ENCODE assay signal across 16 cellular contexts in the genomic region with DNA sequence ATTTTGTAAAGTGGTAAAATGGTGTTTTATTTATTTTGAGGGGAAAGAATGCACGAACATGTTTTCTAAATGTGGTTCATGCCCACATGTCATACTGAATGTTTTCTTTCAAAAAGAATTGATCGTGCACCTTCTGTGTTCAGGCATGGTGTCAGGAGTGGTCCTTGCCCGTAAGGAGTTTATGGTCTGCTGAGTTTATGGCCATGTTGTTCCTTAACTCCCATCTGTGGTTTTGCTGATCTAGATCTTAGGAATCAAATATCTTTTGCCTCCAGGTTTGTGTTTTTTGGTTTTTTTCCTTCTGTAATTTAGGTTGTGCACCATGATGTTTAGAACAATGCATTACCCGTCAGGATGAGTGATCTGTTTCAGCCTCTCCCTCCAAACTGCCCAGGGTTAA.
DNase-seq lines count a peak whose midpoint lies in the region; ATAC-seq and TF ChIP-seq lines count a peak whose summit lies in the region.
"Had no signal": no experiment of that assay in that cellular context is flagged by ENCODE, and none has a peak within 500 bp of the region (broad histone marks: within the 10 kb centered on the region; RNA-seq: fewer than 3 reads in every experiment).

No MANE protein-coding gene starts in this region.

- ATAC-seq in HG03039 (IDR thresholded peaks at IDR 0.05; ENCODE audit: unreplicated experiment) (no peak), HG02798 (IDR thresholded peaks at IDR 0.05; ENCODE audit: poor library complexity, unreplicated experiment) (no peak)
- ATAC-seq: A549, GM23338 had no signal

- no peak overlapping the region for H3K27ac Mint-ChIP-seq in type B pancreatic cell
- H3K27ac Mint-ChIP-seq: CD4-positive, alpha-beta T cell; GM23338; HFFc6 had no signal

- peak overlapping the region; percentile 12 for H3K4me3 Mint-ChIP-seq in type B pancreatic cell
- H3K4me3 Mint-ChIP-seq: CD4-positive, alpha-beta T cell; GM23338; HFFc6 had no signal

- H3K9me3 Mint-ChIP-seq in type B pancreatic cell: peaks cover 9% of the 10 kb centered on the region
- H3K9me3 Mint-ChIP-seq: CD4-positive, alpha-beta T cell; GM23338; HFFc6 had no signal

- H3K4me1 Mint-ChIP-seq in type B pancreatic cell (ENCODE audit: unreplicated experiment): peaks cover 26% of the 10 kb centered on the region
- H3K4me1 Mint-ChIP-seq: GM23338 had no signal

- DNase-seq in NCI-H2171 treated with DMSO at 0.1 percent for 48 hours (lab: John Stamatoyannopoulos, UW) (peak; percentile 3), NCI-H2171 (lab: John Stamatoyannopoulos, UW) (no peak), left kidney (ENCODE audit: low read depth, low spot score) (peak; percentile 26), type B pancreatic cell (ENCODE audit: extremely low spot score, unreplicated experiment) (no peak), retina (no peak)
- DNase-seq: AML-193; CD4-positive, alpha-beta T cell; DMS153; DMS79; GDM1; HCEC 1CT; HFFc6 had no signal

- no peak for TF ChIP-seq CTCF in type B pancreatic cell (conservative IDR thresholded peaks at IDR 0.05)

- H3K36me3 Mint-ChIP-seq in type B pancreatic cell: peaks cover 4% of the 10 kb centered on the region

- H3K27me3 Mint-ChIP-seq in type B pancreatic cell: peaks cover 3% of the 10 kb centered on the region

Comparison
In these comparisons a context has a peak if more than half of its experiments do, and no peak if none do; other contexts are left out.
1. DNase-seq: peak in NCI-H2171 treated with DMSO at 0.1 percent for 48 hours (single experiment) and left kidney (single experiment); none in NCI-H2171 (single experiment), type B pancreatic cell (single experiment) and retina (single experiment).